ENCODE assay signal across 23 cellular contexts in genomic region chr3:158562674-158563073, GRCh38. TPM values are rescaled to one million over a fixed set of nuclear protein-coding genes. Genes with fewer than 3 reads are reported as not detected.
DNase-seq lines count a peak whose midpoint lies in the region; ATAC-seq, FAIRE-seq and TF ChIP-seq lines count a peak whose summit lies in the region.
"Had no signal": no experiment of that assay in that cellular context is flagged by ENCODE, and none has a peak within 500 bp of the region (broad histone marks: within the 10 kb centered on the region; RNA-seq: fewer than 3 reads in every experiment).

No MANE protein-coding gene starts in this region.

- TF ChIP-seq EP300 in K562 (IDR thresholded peaks at IDR 0.05; ENCODE audit: low read length): no peak

- peak overlapping the region; percentile 58; the same call in 1 of the 2 replicates for H2AFZ ChIP-seq in K562 (ENCODE audit: low read depth, low read length)

- H3K79me2 ChIP-seq in K562 (ENCODE audit: control insufficient read depth, insufficient read depth, low read length): no peaks in the 10 kb centered on the region

- in situ Hi-C loops in K562 (cut with MboI): no loop called here

- TF ChIP-seq POLR2A in K562 (conservative IDR thresholded peaks at IDR 0.05): no peak

- H3K4me3 ChIP-seq in K562 (no peak overlapping the region), left ventricle myocardium inferior (no peak overlapping the region), right cardiac atrium (ENCODE audit: low read length) (no peak overlapping the region)
- H3K4me3 ChIP-seq: BLaER1, HAP-1 had no signal

- H3K4me1 Mint-ChIP-seq in activated naive CD8-positive, alpha-beta T cell treated with anti-CD3 and anti-CD28 coated beads, Interleukin-2, amount 50 U/mL, for 24 hours: no peaks in the 10 kb centered on the region
- H3K4me1 Mint-ChIP-seq: B cell; CD4-positive, CD25-positive, alpha-beta regulatory T cell had no signal

- no peaks in the 10 kb centered on the region; a peak in 1 of 5 replicates for H3K4me1 ChIP-seq in K562 (replicated peaks in 1 of 2; ENCODE audit: control insufficient read depth in 2 of 2, insufficient read depth in 2 of 2, low read length in 2 of 2)
- H3K4me1 ChIP-seq in left ventricle myocardium inferior: peaks cover 15% of the 10 kb centered on the region
- no peaks in the 10 kb centered on the region for H3K4me1 ChIP-seq in right cardiac atrium (ENCODE audit: control insufficient read depth, insufficient read depth, low read length)
- H3K4me1 ChIP-seq: BLaER1, Caco-2, HAP-1 had no signal

- no peak for ATAC-seq in K562
- no peak for ATAC-seq in right cardiac atrium
- no peak for ATAC-seq in GM19455 (IDR thresholded peaks at IDR 0.05; ENCODE audit: unreplicated experiment)
- no peak for ATAC-seq in activated naive CD8-positive, alpha-beta T cell treated with anti-CD3 and anti-CD28 coated beads, Interleukin-2, amount 50 U/mL, for 24 hours
- ATAC-seq: CD8-positive, alpha-beta T cell had no signal

- no peak overlapping the region for H3K4me3 Mint-ChIP-seq in activated naive CD8-positive, alpha-beta T cell treated with anti-CD3 and anti-CD28 coated beads, Interleukin-2, amount 50 U/mL, for 24 hours
- H3K4me3 Mint-ChIP-seq: B cell; CD4-positive, CD25-positive, alpha-beta regulatory T cell; CD8-positive, alpha-beta T cell; HFFc6 had no signal

- CTCF ChIA-PET in K562 (lab: Yijun Ruan, JAX; ENCODE audit: low intra/inter-chr PET ratio): no interaction called here

- no peak for TF ChIP-seq RAD21 in K562 (CRISPR knock-in tag; conservative IDR thresholded peaks at IDR 0.05 in 1 of 2, IDR thresholded peaks at IDR 0.05 in 1 of 2)

- no peak overlapping the region for H3K27ac Mint-ChIP-seq in activated naive CD8-positive, alpha-beta T cell treated with anti-CD3 and anti-CD28 coated beads, Interleukin-2, amount 50 U/mL, for 24 hours
- H3K27ac Mint-ChIP-seq: B cell; CD4-positive, CD25-positive, alpha-beta regulatory T cell; CD8-positive, alpha-beta T cell; HFFc6 had no signal

- peak; percentile 14 for DNase-seq in NCI-H82 (lab: John Stamatoyannopoulos, UW)
- DNase-seq in NCI-H82 treated with DMSO at 0.1 percent for 48 hours (lab: John Stamatoyannopoulos, UW; ENCODE audit: unreplicated experiment): no peak
- no peak for DNase-seq in K562 (ENCODE audit: extremely low read depth in 1 of 4, low spot score in 3 of 4)
- no peak for DNase-seq in left ventricle myocardium inferior
- no peak for DNase-seq in right cardiac atrium
- DNase-seq in activated naive CD8-positive, alpha-beta T cell treated with anti-CD3 and anti-CD28 coated beads, Interleukin-2, amount 50 U/mL, for 24 hours: no peak
- DNase-seq in activated effector memory CD4-positive, alpha-beta T cell treated with Interleukin-2 at 50 U/mL for 16 hours: no peak
- DNase-seq: Caco-2; CD4-positive, CD25-positive, alpha-beta regulatory T cell; CD8-positive, alpha-beta T cell; DMS153; DND-41; GOT3; HFFc6 had no signal

- no peak for FAIRE-seq in K562 (lab: Jason Lieb, UNC)
- FAIRE-seq: A204.1, GM12892, H54 had no signal

- H3K9me3 ChIP-seq in K562 (replicated peaks; ENCODE audit: control insufficient read depth, insufficient read depth, low read depth, low read length) (0 out of 2 replicates have a peak, but pooled peaks cover 3% of the 10 kb centered on the region), left ventricle myocardium inferior (replicated peaks) (peaks cover 3% of the 10 kb centered on the region), right cardiac atrium (ENCODE audit: control insufficient read depth, low read length) (no peaks in the 10 kb centered on the region)
- H3K9me3 ChIP-seq: Caco-2, HAP-1 had no signal

- 11% methylated on average over 3 of the region's 5 CpGs for WGBS in K562 (ENCODE audit: insufficient coverage, low coverage, missing lambda C conversion rate)
- WGBS in right cardiac atrium: 77% methylated on average over 5 of the region's 5 CpGs

- no TSS peak for BruUV-seq in K562 (replicated peaks; lab: Mats Ljungman, UMichigan)

- H3K4me2 ChIP-seq in K562 (ENCODE audit: insufficient read depth, low read length): no peak overlapping the region
- H3K4me2 ChIP-seq: BLaER1 had no signal

- no peaks in the 10 kb centered on the region for H4K20me1 ChIP-seq in K562 (replicated peaks; ENCODE audit: control insufficient read depth, insufficient read depth, low read length)
- H4K20me1 ChIP-seq: BLaER1 had no signal

- peaks cover 9% of the 10 kb centered on the region for H3K9me3 Mint-ChIP-seq in activated naive CD8-positive, alpha-beta T cell treated with anti-CD3 and anti-CD28 coated beads, Interleukin-2, amount 50 U/mL, for 24 hours
- H3K9me3 Mint-ChIP-seq: HFFc6 had no signal

- no peaks in the 10 kb centered on the region for H3K36me3 Mint-ChIP-seq in activated naive CD8-positive, alpha-beta T cell treated with anti-CD3 and anti-CD28 coated beads, Interleukin-2, amount 50 U/mL, for 24 hours (ENCODE audit: low read depth)
- H3K36me3 Mint-ChIP-seq: CD4-positive, CD25-positive, alpha-beta regulatory T cell; CD8-positive, alpha-beta T cell had no signal

- H3K36me3 ChIP-seq in K562 (ENCODE audit: control insufficient read depth, insufficient read depth, low read length) (no peaks in the 10 kb centered on the region), left ventricle myocardium inferior (no peaks in the 10 kb centered on the region)
- H3K36me3 ChIP-seq: BLaER1, HAP-1 had no signal

- TF ChIP-seq CTCF in K562 (IDR thresholded peaks at IDR 0.05 in 2 of 3, conservative IDR thresholded peaks at IDR 0.05 in 1 of 3; ENCODE audit: insufficient read depth in 2 of 3, low read depth in 1 of 3, low read length in 3 of 3) (no peak), left ventricle myocardium inferior (IDR thresholded peaks at IDR 0.05; ENCODE audit: borderline replicate concordance) (no peak)

- peaks cover 3% of the 10 kb centered on the region for H3K27me3 Mint-ChIP-seq in activated naive CD8-positive, alpha-beta T cell treated with anti-CD3 and anti-CD28 coated beads, Interleukin-2, amount 50 U/mL, for 24 hours

- POLR2A ChIA-PET in K562 (lab: Yijun Ruan, JAX): interaction anchor here (0.6 to 1.4 kb wide), 2 partner anchors 8 to 617 kb away, joined by 4 to 8 read pairs; partner anchors contain the start of gene MLF1

- H3K27ac ChIP-seq in K562 (ENCODE audit: extremely low read depth, low read depth, low read length): no peak overlapping the region
- peak overlapping the region; percentile 73 for H3K27ac ChIP-seq in left ventricle myocardium inferior (replicated peaks)
- peak overlapping the region; percentile 45 for H3K27ac ChIP-seq in right cardiac atrium (ENCODE audit: low read length)
- H3K27ac ChIP-seq: 22Rv1, BLaER1, C4-2B had no signal

- no peak overlapping the region for H3K9ac ChIP-seq in K562 (ENCODE audit: insufficient read depth in 1 of 2, low read depth in 2 of 2, low read length in 2 of 2)
- H3K9ac ChIP-seq: BLaER1 had no signal

- H3K27me3 ChIP-seq in K562 (ENCODE audit: control insufficient read depth in 2 of 2, insufficient read depth in 2 of 2, low read length in 2 of 2) (no peaks in the 10 kb centered on the region), left ventricle myocardium inferior (ENCODE audit: low read depth) (no peaks in the 10 kb centered on the region), right cardiac atrium (ENCODE audit: control insufficient read depth, insufficient read depth) (no peaks in the 10 kb centered on the region)
- H3K27me3 ChIP-seq: BLaER1 had no signal

- intact Hi-C loops in K562 (cut with micrococcal nuclease) (no loop called here), left ventricle myocardium inferior (cut with micrococcal nuclease) (no loop called here), right cardiac atrium (cut with DNase I) (no loop called here)

- no peaks in the 10 kb centered on the region for H3K9me1 ChIP-seq in K562 (ENCODE audit: control insufficient read depth, insufficient read depth, low read length)

TF ChIP-seq in K562, 482 proteins besides CTCF, POLR2A, EP300 and RAD21 (continues in another document):
- TF ChIP-seq EZH2 (IDR thresholded peaks at IDR 0.05; ENCODE audit: borderline replicate concordance, low read depth, low read length) (no peak), PCBP2 (IDR thresholded peaks at IDR 0.05; ENCODE audit: low read depth, low read length, poor library complexity, severe bottlenecking) (no peak), ASH1L (IDR thresholded peaks at IDR 0.05; ENCODE audit: borderline replicate concordance, low read depth, partially characterized antibody) (no peak), FOS (IDR thresholded peaks at IDR 0.05; ENCODE audit: extremely low read depth, insufficient read length) (no peak), ZNF507 (tag; conservative IDR thresholded peaks at IDR 0.05) (no peak), ZNF263 (CRISPR knock-in tag; IDR thresholded peaks at IDR 0.05; ENCODE audit: borderline replicate concordance) (no peak)

RNA-seq across cellular contexts. Expression of gene MLF1, which starts 8.3 kb away (rescaled TPM):
- total RNA-seq in K562 (2011; cell fraction: chromatin; rRNA removed; ENCODE audit: low replicate concordance): 0.79 and 3.3 TPM in 2 replicates
- 1.3 and 2.1 TPM in 2 replicates for total RNA-seq in K562 (2011; cell fraction: nucleolus; rRNA removed)
- total RNA-seq in K562 (2011; cell fraction: nucleoplasm; rRNA removed): 2.1 and 2.6 TPM in 2 replicates
- total RNA-seq in K562 (2014; rRNA removed): 15.2 and 20.4 TPM in 2 replicates
- 42.9 and 45.2 TPM in 2 replicates for total RNA-seq in K562 (2014; rRNA removed; fragmentation: Illumina TruSeq; extraction: Trizol)
- total RNA-seq in K562 (2015; rRNA removed; fragmentation: Illumina TruSeq; extraction: Trizol): 23.4 and 24.6 TPM in 2 replicates
- total RNA-seq in K562 (2021): 27.1 and 32.2 TPM in 2 replicates
- 22.9 and 26.0 TPM in 2 replicates for polyA plus RNA-seq in K562 (2011; rRNA removed)
- polyA plus RNA-seq in K562 (2011; cell fraction: cytosol; rRNA removed): 4.1 and 11.1 TPM in 2 replicates
- 4.1 and 8.4 TPM in 2 replicates for polyA plus RNA-seq in K562 (2011; cell fraction: nucleus; rRNA removed)
- 22.3 and 23.5 TPM in 2 replicates for polyA plus RNA-seq in K562 (2012)
- 28.9 and 34.6 TPM in 2 replicates for polyA plus RNA-seq in K562 (2014; fragmentation: Illumina TruSeq; extraction: Trizol)
- 10 to 100 TPM; 63.5 to 71.0 TPM for polyA plus RNA-seq in K562 (2014; fragmentation: Nextera tagmentation; extraction: Ambion mirVana)
- 23.1 and 25.4 TPM in 2 replicates for polyA plus RNA-seq in K562 (2014; rRNA removed)
- 10.7 and 15.2 TPM in 2 replicates for polyA minus RNA-seq in K562 (2011; rRNA and poly(A)+ RNA removed)
- polyA minus RNA-seq in K562 (2011; cell fraction: cytosol; rRNA and poly(A)+ RNA removed): 7.8 and 8.4 TPM in 2 replicates
- polyA minus RNA-seq in K562 (2011; cell fraction: nucleus; rRNA and poly(A)+ RNA removed): 0.94 and 2.2 TPM in 2 replicates
- total RNA-seq in left ventricle myocardium inferior: 200 TPM
- total RNA-seq in right cardiac atrium: 100 to 1,000 TPM; 242 to 355 (median 294) TPM
- 271 TPM for polyA plus RNA-seq in right cardiac atrium
- total RNA-seq: B cell, Caco-2 had no signal
